14 cellular contexts compared by ENCODE assay signal in the genomic region with DNA sequence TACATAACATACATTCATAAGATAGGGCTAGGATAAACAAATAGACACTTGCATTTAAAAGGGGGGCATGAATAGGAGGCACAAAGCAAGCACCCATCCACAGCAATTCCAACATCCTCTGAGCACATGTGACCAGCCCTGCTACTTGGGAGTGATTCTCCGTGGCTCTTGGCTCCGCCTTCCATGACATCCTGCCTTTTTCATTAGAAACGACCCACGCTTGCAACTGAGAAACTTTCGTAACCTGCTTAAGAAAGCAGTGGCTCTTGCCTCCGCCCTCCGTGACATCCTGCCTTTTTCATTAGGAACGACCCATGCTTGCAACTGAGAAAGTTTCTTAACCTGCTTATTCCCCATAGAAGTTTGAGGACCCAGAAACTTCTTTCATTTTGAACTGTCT. TPM values are rescaled to one million over a fixed set of nuclear protein-coding genes. Genes with fewer than 3 reads are reported as not detected.
DNase-seq lines count a peak whose midpoint lies in the region; ATAC-seq and TF ChIP-seq lines count a peak whose summit lies in the region.
"Had no signal": no experiment of that assay in that cellular context is flagged by ENCODE, and none has a peak within 500 bp of the region (broad histone marks: within the 10 kb centered on the region; RNA-seq: fewer than 3 reads in every experiment).

No MANE protein-coding gene starts in this region.

- no peak overlapping the region for H4K91ac ChIP-seq in H9 (ENCODE audit: insufficient read length, low read depth, low read length)

- ATAC-seq in left lung: peak; percentile 44
- ATAC-seq in GM19455 (IDR thresholded peaks at IDR 0.05; ENCODE audit: unreplicated experiment): no peak

- POLR2A ChIA-PET in A673 (lab: Charles Lee; ENCODE audit: low non-redundant PET): no interaction called here
- POLR2A ChIA-PET in activated CD4-positive, alpha-beta memory T cell treated with anti-CD3 and anti-CD28 coated beads, Interleukin-2, amount 10 ng/mL, durations not matched to agents 7 days and 5 days (lab: Charles Lee): interaction anchor here (0.7 to 1.8 kb wide), 3 partner anchors 9 to 115 kb away, joined by 3 to 5 read pairs (median 3); no protein-coding TSS in a partner anchor

- no TSS peak for BruUV-seq in A673 (replicated peaks; lab: Mats Ljungman, UMichigan)

- no peak overlapping the region for H3K23ac ChIP-seq in H9 (ENCODE audit: insufficient read length, low read depth, low read length)

- H4K20me1 ChIP-seq in H9 (ENCODE audit: control insufficient read depth, insufficient read depth, insufficient read length) (no peaks in the 10 kb centered on the region), MM.1S (ENCODE audit: insufficient read depth, low read length) (no peaks in the 10 kb centered on the region)
- H4K20me1 ChIP-seq: BLaER1 treated with 17β-estradiol and CSF1 and Interleukin-3, amounts not matched to agents 10 nM and 100 nM had no signal

- no peaks in the 10 kb centered on the region for H3K9me3 Mint-ChIP-seq in H9
- H3K9me3 Mint-ChIP-seq in activated CD4-positive, alpha-beta memory T cell treated with anti-CD3 and anti-CD28 coated beads, Interleukin-2, amount 10 ng/mL, durations not matched to agents 7 days and 5 days: no peaks in the 10 kb centered on the region

- H3K4ac ChIP-seq in H9 (ENCODE audit: low read depth, low read length): no peak overlapping the region

- no peaks in the 10 kb centered on the region for H3K23me2 ChIP-seq in H9 (ENCODE audit: insufficient read length, low read depth, low read length, poor library complexity, severe bottlenecking)

- peak; percentile 19 for DNase-seq in A673 (ENCODE audit: low spot score)
- DNase-seq in H9: peak; percentile 44
- peak; percentile 49 for DNase-seq in activated CD4-positive, alpha-beta memory T cell treated with anti-CD3 and anti-CD28 coated beads, Interleukin-2, amount 10 ng/mL, durations not matched to agents 7 days and 5 days
- peak in 1 of 2 donors; percentile 44 for DNase-seq in left lung
- DNase-seq in MM.1S: no peak
- DNase-seq in GM20000 (ENCODE audit: low spot score): no peak
- DNase-seq in DMS114 treated with DMSO at 0.1 percent for 48 hours (lab: John Stamatoyannopoulos, UW; ENCODE audit: unreplicated experiment): no peak
- DNase-seq: heart right ventricle, right lobe of liver had no signal

- H3K79me1 ChIP-seq in H9 (ENCODE audit: insufficient read depth, low read depth, low read length, poor library complexity, severe bottlenecking): no peaks in the 10 kb centered on the region

- no peak overlapping the region for H3K27ac ChIP-seq in A673 (ENCODE audit: low read depth, low read length, poor library complexity, severe bottlenecking)
- H3K27ac ChIP-seq in H9 (ENCODE audit: insufficient read length, low read depth, low read length): no peak overlapping the region
- no peak overlapping the region for H3K27ac ChIP-seq in left lung
- H3K27ac ChIP-seq in MM.1S (ENCODE audit: low read length): no peak overlapping the region
- H3K27ac ChIP-seq: BLaER1 treated with 17β-estradiol and CSF1 and Interleukin-3, amounts not matched to agents 10 nM and 100 nM; heart right ventricle; KMS-11; right lobe of liver; SK-N-MC had no signal

- no peak overlapping the region for H3K4me3 Mint-ChIP-seq in H9
- H3K4me3 Mint-ChIP-seq in activated CD4-positive, alpha-beta memory T cell treated with anti-CD3 and anti-CD28 coated beads, Interleukin-2, amount 10 ng/mL, durations not matched to agents 7 days and 5 days: peak overlapping the region; percentile 30
- H3K4me3 Mint-ChIP-seq: mesothelial cell of epicardium had no signal

- WGBS in H9 (ENCODE audit: extremely low coverage, insufficient read length, low lambda C conversion rate): no CpG with 5 or more reads among the region's 8 CpGs

- H3K79me2 ChIP-seq in H9 (ENCODE audit: insufficient read depth, low read length): no peaks in the 10 kb centered on the region
- no peaks in the 10 kb centered on the region for H3K79me2 ChIP-seq in MM.1S (ENCODE audit: low read length)

- no peaks in the 10 kb centered on the region for H3K4me1 ChIP-seq in A673 (ENCODE audit: insufficient read depth, low read length, poor library complexity, severe bottlenecking)
- no peaks in the 10 kb centered on the region; the same call in 1 of the 2 replicates for H3K4me1 ChIP-seq in H9 (ENCODE audit: insufficient read depth, low read length)
- no peaks in the 10 kb centered on the region for H3K4me1 ChIP-seq in left lung
- H3K4me1 ChIP-seq in MM.1S (ENCODE audit: low read length): no peaks in the 10 kb centered on the region
- H3K4me1 ChIP-seq: heart right ventricle, right lobe of liver had no signal

- no peaks in the 10 kb centered on the region for H3F3A ChIP-seq in MM.1S (ENCODE audit: insufficient read depth, low read length)

- H3K4me2 ChIP-seq in H9 (ENCODE audit: insufficient read depth, insufficient read length, low read length): no peak overlapping the region
- H3K4me2 ChIP-seq in MM.1S (ENCODE audit: low read depth, low read length): no peak overlapping the region
- H3K4me2 ChIP-seq: KMS-11 had no signal

- H2AFZ ChIP-seq in H9 (ENCODE audit: low read length): no peak overlapping the region
- H2AFZ ChIP-seq in MM.1S (ENCODE audit: low read length): no peak overlapping the region

- no peak overlapping the region for H4K8ac ChIP-seq in H9 (replicated peaks; ENCODE audit: insufficient read length, low read depth, low read length)

- H2BK5ac ChIP-seq in H9 (ENCODE audit: insufficient read length, low read length): no peak overlapping the region

- no peaks in the 10 kb centered on the region for H3K36me3 ChIP-seq in A673 (ENCODE audit: insufficient read depth, low read length, poor library complexity, severe bottlenecking)
- H3K36me3 ChIP-seq in left lung: no peaks in the 10 kb centered on the region
- no peaks in the 10 kb centered on the region for H3K36me3 ChIP-seq in MM.1S (replicated peaks; ENCODE audit: insufficient read depth, low read length)
- H3K36me3 ChIP-seq: BLaER1 treated with 17β-estradiol and CSF1 and Interleukin-3, amounts not matched to agents 10 nM and 100 nM; heart right ventricle; right lobe of liver had no signal

- H2BK15ac ChIP-seq in H9 (ENCODE audit: low read depth, low read length): no peak overlapping the region

- no peak overlapping the region for H2AK5ac ChIP-seq in H9 (ENCODE audit: insufficient read length, low read length)

- no peak overlapping the region for H3K56ac ChIP-seq in H9 (ENCODE audit: insufficient read length, low read depth, low read length)

- CTCF ChIA-PET in A673 (lab: Charles Lee): no interaction called here
- CTCF ChIA-PET in activated CD4-positive, alpha-beta memory T cell treated with anti-CD3 and anti-CD28 coated beads, Interleukin-2, amount 10 ng/mL, durations not matched to agents 7 days and 5 days (lab: Charles Lee): interaction anchor here (0.8 to 3.0 kb wide), 4 partner anchors 14 to 258 kb away, joined by 3 to 14 read pairs (median 11); no protein-coding TSS in a partner anchor

- H2BK120ac ChIP-seq in H9 (ENCODE audit: low read depth, low read length, poor library complexity, severe bottlenecking): no peak overlapping the region

- H2BK20ac ChIP-seq in H9 (ENCODE audit: low read depth, low read length, poor library complexity, severe bottlenecking): no peak overlapping the region

- H3K9me2 ChIP-seq in MM.1S (replicated peaks; ENCODE audit: insufficient read depth, low read length): no peaks in the 10 kb centered on the region

- intact Hi-C loops in A673 (cut with micrococcal nuclease; ENCODE audit: unreplicated experiment) (no loop called here), left lung (cut with DNase I) (no loop called here)

- H3K4me3 ChIP-seq in A673 (ENCODE audit: low read depth, low read length, poor library complexity, severe bottlenecking) (no peak overlapping the region), left lung (no peak overlapping the region), MM.1S (ENCODE audit: low read length) (no peak overlapping the region)
- H3K4me3 ChIP-seq: BLaER1 treated with 17β-estradiol and CSF1 and Interleukin-3, amounts not matched to agents 10 nM and 100 nM; heart right ventricle; right lobe of liver; SK-N-MC had no signal

- no peak overlapping the region for H4K5ac ChIP-seq in H9 (ENCODE audit: insufficient read length, low read depth, low read length)

- no peak overlapping the region for H3K9ac ChIP-seq in H9 (ENCODE audit: extremely low read depth, insufficient read length, low read length)
- no peak overlapping the region for H3K9ac ChIP-seq in MM.1S (ENCODE audit: low read length)
- H3K9ac ChIP-seq: BLaER1 treated with 17β-estradiol and CSF1 and Interleukin-3, amounts not matched to agents 10 nM and 100 nM; KMS-11 had no signal

- peaks cover 8 to 11% of the 10 kb centered on the region in 2 experiments for H3K4me1 Mint-ChIP-seq in H9
- peaks cover 14% of the 10 kb centered on the region for H3K4me1 Mint-ChIP-seq in activated CD4-positive, alpha-beta memory T cell treated with anti-CD3 and anti-CD28 coated beads, Interleukin-2, amount 10 ng/mL, durations not matched to agents 7 days and 5 days

- peaks cover 0 to 5% (median 0%) of the 10 kb centered on the region in 3 experiments; a peak in 1 of 7 replicates for H3K36me3 Mint-ChIP-seq in H9 (ENCODE audit: insufficient read depth in 1 of 3, low read depth in 3 of 3)
- H3K36me3 Mint-ChIP-seq in activated CD4-positive, alpha-beta memory T cell treated with anti-CD3 and anti-CD28 coated beads, Interleukin-2, amount 10 ng/mL, durations not matched to agents 7 days and 5 days (ENCODE audit: low read depth): no peaks in the 10 kb centered on the region

- no peak overlapping the region for H3K14ac ChIP-seq in H9 (ENCODE audit: insufficient read depth, low read length)

- H3K27me3 Mint-ChIP-seq in H9 (ENCODE audit: low read depth): no peaks in the 10 kb centered on the region
- peaks cover 2% of the 10 kb centered on the region for H3K27me3 Mint-ChIP-seq in activated CD4-positive, alpha-beta memory T cell treated with anti-CD3 and anti-CD28 coated beads, Interleukin-2, amount 10 ng/mL, durations not matched to agents 7 days and 5 days

- no peak for TF ChIP-seq CTCF in A673 (conservative IDR thresholded peaks at IDR 0.05; ENCODE audit: low read depth, low read length)
- no peak for TF ChIP-seq CTCF in H9 (conservative IDR thresholded peaks at IDR 0.05)
- TF ChIP-seq CTCF in left lung (IDR thresholded peaks at IDR 0.05): no peak
- no peak for TF ChIP-seq CTCF in MM.1S (IDR thresholded peaks at IDR 0.05; ENCODE audit: low read length)
- TF ChIP-seq CTCF in GM20000 (IDR thresholded peaks at IDR 0.05; ENCODE audit: extremely low read depth, missing control alignments): no peak

- H3K9me3 ChIP-seq in A673 (ENCODE audit: low read depth, low read length, poor library complexity, severe bottlenecking) (no peaks in the 10 kb centered on the region), H9 (ENCODE audit: control insufficient read depth, low read depth, low read length) (no peaks in the 10 kb centered on the region), left lung (no peaks in the 10 kb centered on the region), MM.1S (replicated peaks; ENCODE audit: insufficient read depth, low read length) (no peaks in the 10 kb centered on the region)
- H3K9me3 ChIP-seq: BLaER1 treated with 17β-estradiol and CSF1 and Interleukin-3, amounts not matched to agents 10 nM and 100 nM; heart right ventricle; right lobe of liver had no signal

- no peak overlapping the region for H3T11ph ChIP-seq in H9 (ENCODE audit: low read length)

- H3K27me3 ChIP-seq in A673 (replicated peaks; ENCODE audit: insufficient read depth, low read depth, low read length, poor library complexity) (no peaks in the 10 kb centered on the region), H9 (ENCODE audit: insufficient read depth, low read length) (no peaks in the 10 kb centered on the region), left lung (no peaks in the 10 kb centered on the region), MM.1S (replicated peaks; ENCODE audit: insufficient read depth, low read length) (no peaks in the 10 kb centered on the region)
- H3K27me3 ChIP-seq: BLaER1 treated with 17β-estradiol and CSF1 and Interleukin-3, amounts not matched to agents 10 nM and 100 nM; heart right ventricle; right lobe of liver had no signal

- no peak overlapping the region for H3K27ac Mint-ChIP-seq in H9
- H3K27ac Mint-ChIP-seq in activated CD4-positive, alpha-beta memory T cell treated with anti-CD3 and anti-CD28 coated beads, Interleukin-2, amount 10 ng/mL, durations not matched to agents 7 days and 5 days: peak overlapping the region; percentile 38
- H3K27ac Mint-ChIP-seq: mesothelial cell of epicardium had no signal

- H2BK12ac ChIP-seq in H9 (ENCODE audit: insufficient read length, low read depth, low read length): no peak overlapping the region

- no peak overlapping the region for H3K18ac ChIP-seq in H9 (ENCODE audit: insufficient read length, low read depth, low read length)

RNA-seq across cellular contexts. Expression of a gene that starts 53.4 kb away (rescaled TPM):
- total RNA-seq in A673 (2021) (3.9 and 4.4 TPM in 2 replicates), H9 (2021) (8.4 and 10.3 TPM in 2 replicates), left lung (10 to 100 TPM; 10.1 to 16.4 TPM)
- 1 to 10 TPM; 4.0 to 4.1 TPM for total RNA-seq in activated CD4-positive, alpha-beta memory T cell treated with anti-CD3 and anti-CD28 coated beads, Interleukin-2, amount 10 ng/mL, durations not matched to agents 7 days and 5 days

Comparison
In these comparisons a context has a peak if more than half of its experiments do, and no peak if none do; other contexts are left out.
1. DNase-seq: peak in A673 (single experiment), H9 (single experiment) and activated CD4-positive, alpha-beta memory T cell treated with anti-CD3 and anti-CD28 coated beads, Interleukin-2, amount 10 ng/mL, durations not matched to agents 7 days and 5 days (single experiment); none in MM.1S (single experiment), GM20000 (single experiment) and DMS114 treated with DMSO at 0.1 percent for 48 hours (single experiment).